18 cellular contexts compared by ENCODE assay signal in the genomic region with DNA sequence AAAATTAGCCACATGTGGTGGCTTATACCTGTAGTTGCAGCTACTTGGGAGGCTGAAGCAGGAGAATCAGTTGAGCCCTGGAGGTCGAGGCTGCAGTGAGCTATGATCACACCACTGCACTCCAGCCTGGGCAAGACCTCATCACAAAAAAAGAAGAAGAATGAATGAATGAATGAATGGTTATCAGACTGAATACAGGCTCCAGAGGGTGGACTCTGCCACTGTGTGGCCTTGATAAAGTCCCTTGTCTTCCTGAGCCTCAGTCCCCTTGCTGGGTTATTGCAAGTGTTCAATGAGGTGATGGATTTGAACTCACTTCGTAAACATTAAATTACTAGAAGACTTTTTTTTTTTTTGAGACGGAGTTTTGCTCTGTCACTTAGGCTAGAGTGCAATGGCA. TPM values are rescaled to one million over a fixed set of nuclear protein-coding genes. Genes with fewer than 3 reads are reported as not detected.
DNase-seq lines count a peak whose midpoint lies in the region; ATAC-seq and TF ChIP-seq lines count a peak whose summit lies in the region.
"Had no signal": no experiment of that assay in that cellular context is flagged by ENCODE, and none has a peak within 500 bp of the region (broad histone marks: within the 10 kb centered on the region; RNA-seq: fewer than 3 reads in every experiment).

No MANE protein-coding gene starts in this region.

- no peak overlapping the region for H3K4me3 ChIP-seq in CD4-positive, alpha-beta memory T cell (ENCODE audit: low read length in 2 of 2)
- H3K4me3 ChIP-seq: BLaER1 treated with 17β-estradiol and CSF1 and Interleukin-3, amounts not matched to agents 10 nM and 100 nM had no signal

- H3K27me3 Mint-ChIP-seq in activated CD8-positive, alpha-beta T cell treated with anti-CD3 and anti-CD28 coated beads for 36 hours, result no peaks in the 10 kb centered on the region
- H3K27me3 Mint-ChIP-seq in activated CD8-positive, alpha-beta T cell treated with anti-CD3 and anti-CD28 coated beads, Interleukin-2, amount 10 ng/mL, durations not matched to agents 7 days and 5 days (ENCODE audit: low read depth), result no peaks in the 10 kb centered on the region
- no peaks in the 10 kb centered on the region for H3K27me3 Mint-ChIP-seq in CD4-positive, alpha-beta memory T cell
- no peaks in the 10 kb centered on the region for H3K27me3 Mint-ChIP-seq in memory B cell
- H3K27me3 Mint-ChIP-seq: CD8-positive, alpha-beta memory T cell had no signal

- no peak overlapping the region for H3K4me3 Mint-ChIP-seq in activated CD8-positive, alpha-beta T cell treated with anti-CD3 and anti-CD28 coated beads for 36 hours
- H3K4me3 Mint-ChIP-seq in activated CD8-positive, alpha-beta T cell treated with anti-CD3 and anti-CD28 coated beads, Interleukin-2, amount 10 ng/mL, durations not matched to agents 7 days and 5 days, result no peak overlapping the region
- no peak overlapping the region for H3K4me3 Mint-ChIP-seq in CD4-positive, alpha-beta memory T cell
- no peak overlapping the region for H3K4me3 Mint-ChIP-seq in memory B cell
- no peak overlapping the region for H3K4me3 Mint-ChIP-seq in stimulated activated effector memory CD8-positive, alpha-beta T cell treated with anti-CD3 and anti-CD28 coated beads, Interleukin-12 subunit alpha, Interleukin-12 subunit beta, amount 100 ng/mL, for 72 hours
- H3K4me3 Mint-ChIP-seq: CD8-positive, alpha-beta memory T cell; HFFc6 had no signal

- no peak for DNase-seq in activated CD8-positive, alpha-beta T cell treated with anti-CD3 and anti-CD28 coated beads for 36 hours
- DNase-seq in activated CD8-positive, alpha-beta T cell treated with anti-CD3 and anti-CD28 coated beads, Interleukin-2, amount 10 ng/mL, durations not matched to agents 7 days and 5 days, result no peak
- no peak for DNase-seq in CD4-positive, alpha-beta memory T cell
- DNase-seq in memory B cell (ENCODE audit: low spot score in 2 of 2) (no peak), amygdala (lab: John Stamatoyannopoulos, UW) (no peak)
- no peak for DNase-seq in stimulated activated effector memory CD8-positive, alpha-beta T cell treated with anti-CD3 and anti-CD28 coated beads, Interleukin-12 subunit alpha, Interleukin-12 subunit beta, amount 100 ng/mL, for 72 hours (ENCODE audit: low spot score in 2 of 2)
- DNase-seq: ACHN; Caco-2; CD8-positive, alpha-beta memory T cell; DND-41; GDM1; HCEC 1CT; HFFc6 had no signal

- peaks cover 11% of the 10 kb centered on the region for H3K36me3 ChIP-seq in CD4-positive, alpha-beta memory T cell (ENCODE audit: insufficient read depth, low read length)

- H3K4me1 ChIP-seq in CD4-positive, alpha-beta memory T cell (ENCODE audit: insufficient read depth, low read length), result no peaks in the 10 kb centered on the region

- no peak for ATAC-seq in activated CD8-positive, alpha-beta T cell treated with anti-CD3 and anti-CD28 coated beads for 36 hours
- ATAC-seq in activated CD8-positive, alpha-beta T cell treated with anti-CD3 and anti-CD28 coated beads, Interleukin-2, amount 10 ng/mL, durations not matched to agents 7 days and 5 days, result no peak
- ATAC-seq in memory B cell (ENCODE audit: low read depth) (no peak), HG02571 (IDR thresholded peaks at IDR 0.05; ENCODE audit: unreplicated experiment) (no peak), GM19351 (IDR thresholded peaks at IDR 0.05; ENCODE audit: unreplicated experiment) (no peak)
- no peak for ATAC-seq in stimulated activated effector memory CD8-positive, alpha-beta T cell treated with anti-CD3 and anti-CD28 coated beads, Interleukin-12 subunit alpha, Interleukin-12 subunit beta, amount 100 ng/mL, for 72 hours

- no peak overlapping the region for H3K27ac ChIP-seq in CD4-positive, alpha-beta memory T cell (ENCODE audit: low read depth, low read length)
- H3K27ac ChIP-seq: BLaER1 treated with 17β-estradiol and CSF1 and Interleukin-3, amounts not matched to agents 10 nM and 100 nM had no signal

- peaks cover 6% of the 10 kb centered on the region for H3K36me3 Mint-ChIP-seq in activated CD8-positive, alpha-beta T cell treated with anti-CD3 and anti-CD28 coated beads for 36 hours (ENCODE audit: low read depth)
- peaks cover 2% of the 10 kb centered on the region for H3K36me3 Mint-ChIP-seq in activated CD8-positive, alpha-beta T cell treated with anti-CD3 and anti-CD28 coated beads, Interleukin-2, amount 10 ng/mL, durations not matched to agents 7 days and 5 days (ENCODE audit: low read depth)
- H3K36me3 Mint-ChIP-seq in CD4-positive, alpha-beta memory T cell, result peaks cover 34 to 49% of the 10 kb centered on the region in 2 donors
- peaks cover 20% of the 10 kb centered on the region for H3K36me3 Mint-ChIP-seq in memory B cell
- H3K36me3 Mint-ChIP-seq in stimulated activated effector memory CD8-positive, alpha-beta T cell treated with anti-CD3 and anti-CD28 coated beads, Interleukin-12 subunit alpha, Interleukin-12 subunit beta, amount 100 ng/mL, for 72 hours, result peaks cover 13% of the 10 kb centered on the region

- POLR2A ChIA-PET in activated CD8-positive, alpha-beta T cell treated with anti-CD3 and anti-CD28 coated beads for 36 hours (lab: Charles Lee), result interaction anchor here (0.7 to 1.8 kb wide), 3 partner anchors 9 to 22 kb away, joined by 3 to 5 read pairs (median 3); no protein-coding TSS in a partner anchor
- POLR2A ChIA-PET in activated CD8-positive, alpha-beta T cell treated with anti-CD3 and anti-CD28 coated beads, Interleukin-2, amount 10 ng/mL, durations not matched to agents 7 days and 5 days (lab: Charles Lee), result no interaction called here
- POLR2A ChIA-PET in CD4-positive, alpha-beta memory T cell (lab: Charles Lee; ENCODE audit: partially characterized antibody), result interaction anchor here (0.6 to 2.9 kb wide), 4 partner anchors 15 to 238 kb away, joined by 3 to 8 read pairs (median 4); a partner anchor contains a TSS

- no peaks in the 10 kb centered on the region for H3K9me3 ChIP-seq in CD4-positive, alpha-beta memory T cell (ENCODE audit: control insufficient read depth in 1 of 2, low read length in 2 of 2)
- H3K9me3 ChIP-seq: Caco-2 had no signal

- intact Hi-C loops in activated CD8-positive, alpha-beta T cell treated with anti-CD3 and anti-CD28 coated beads for 36 hours (cut with micrococcal nuclease), result loop anchor here (10.0 kb wide), 1 partner anchor 253 kb away; a partner anchor contains a TSS
- intact Hi-C loops in CD4-positive, alpha-beta memory T cell (cut with micrococcal nuclease), result no loop called here

- H3K27ac Mint-ChIP-seq in activated CD8-positive, alpha-beta T cell treated with anti-CD3 and anti-CD28 coated beads for 36 hours, result peak overlapping the region; percentile 46
- H3K27ac Mint-ChIP-seq in activated CD8-positive, alpha-beta T cell treated with anti-CD3 and anti-CD28 coated beads, Interleukin-2, amount 10 ng/mL, durations not matched to agents 7 days and 5 days, result no peak overlapping the region
- H3K27ac Mint-ChIP-seq in CD4-positive, alpha-beta memory T cell, result peak overlapping the region in 5 of 7 donors; percentile 7 to 78 (median 35)
- peak overlapping the region; percentile 28 for H3K27ac Mint-ChIP-seq in memory B cell
- H3K27ac Mint-ChIP-seq in stimulated activated effector memory CD8-positive, alpha-beta T cell treated with anti-CD3 and anti-CD28 coated beads, Interleukin-12 subunit alpha, Interleukin-12 subunit beta, amount 100 ng/mL, for 72 hours, result peak overlapping the region; percentile 95
- H3K27ac Mint-ChIP-seq: HFFc6 had no signal

- H3K27me3 ChIP-seq in CD4-positive, alpha-beta memory T cell (ENCODE audit: insufficient read depth, low read length), result no peaks in the 10 kb centered on the region
- H3K27me3 ChIP-seq: BLaER1 treated with 17β-estradiol and CSF1 and Interleukin-3, amounts not matched to agents 10 nM and 100 nM had no signal

- peaks cover 36% of the 10 kb centered on the region for H3K4me1 Mint-ChIP-seq in activated CD8-positive, alpha-beta T cell treated with anti-CD3 and anti-CD28 coated beads for 36 hours (ENCODE audit: low read depth)
- peaks cover 14% of the 10 kb centered on the region for H3K4me1 Mint-ChIP-seq in activated CD8-positive, alpha-beta T cell treated with anti-CD3 and anti-CD28 coated beads, Interleukin-2, amount 10 ng/mL, durations not matched to agents 7 days and 5 days (ENCODE audit: low read depth)
- peaks cover 7 to 14% (median 10%) of the 10 kb centered on the region in 4 donors for H3K4me1 Mint-ChIP-seq in CD4-positive, alpha-beta memory T cell
- H3K4me1 Mint-ChIP-seq in memory B cell, result peaks cover 27% of the 10 kb centered on the region
- H3K4me1 Mint-ChIP-seq in stimulated activated effector memory CD8-positive, alpha-beta T cell treated with anti-CD3 and anti-CD28 coated beads, Interleukin-12 subunit alpha, Interleukin-12 subunit beta, amount 100 ng/mL, for 72 hours, result peaks cover 36% of the 10 kb centered on the region

- no peaks in the 10 kb centered on the region for H3K9me3 Mint-ChIP-seq in activated CD8-positive, alpha-beta T cell treated with anti-CD3 and anti-CD28 coated beads for 36 hours
- no peaks in the 10 kb centered on the region for H3K9me3 Mint-ChIP-seq in activated CD8-positive, alpha-beta T cell treated with anti-CD3 and anti-CD28 coated beads, Interleukin-2, amount 10 ng/mL, durations not matched to agents 7 days and 5 days (ENCODE audit: insufficient read depth)
- peaks cover 0 to 2% (median 0%) of the 10 kb centered on the region in 8 donors for H3K9me3 Mint-ChIP-seq in CD4-positive, alpha-beta memory T cell
- no peaks in the 10 kb centered on the region for H3K9me3 Mint-ChIP-seq in memory B cell
- no peaks in the 10 kb centered on the region for H3K9me3 Mint-ChIP-seq in stimulated activated effector memory CD8-positive, alpha-beta T cell treated with anti-CD3 and anti-CD28 coated beads, Interleukin-12 subunit alpha, Interleukin-12 subunit beta, amount 100 ng/mL, for 72 hours
- H3K9me3 Mint-ChIP-seq: CD8-positive, alpha-beta memory T cell; HFFc6 had no signal

- CTCF ChIA-PET in activated CD8-positive, alpha-beta T cell treated with anti-CD3 and anti-CD28 coated beads for 36 hours (lab: Charles Lee), result interaction anchor here (1.2 kb wide), 1 partner anchor 8 kb away, joined by 3 read pairs; no protein-coding TSS in a partner anchor
- CTCF ChIA-PET in activated CD8-positive, alpha-beta T cell treated with anti-CD3 and anti-CD28 coated beads, Interleukin-2, amount 10 ng/mL, durations not matched to agents 7 days and 5 days (lab: Charles Lee), result interaction anchor here (2.8 to 3.9 kb wide), 2 partner anchors 23 to 104 kb away, joined by 8 to 16 read pairs; a partner anchor contains a TSS
- CTCF ChIA-PET in CD4-positive, alpha-beta memory T cell (lab: Charles Lee; ENCODE audit: partially characterized antibody), result no interaction called here

- no peak for TF ChIP-seq CTCF in activated CD8-positive, alpha-beta T cell treated with anti-CD3 and anti-CD28 coated beads for 36 hours (IDR thresholded peaks at IDR 0.05)

RNA-seq across cellular contexts. Expression of a gene that starts 24.7 kb away (rescaled TPM):
- 10 to 100 TPM; 14.6 to 16.2 TPM for total RNA-seq in activated CD8-positive, alpha-beta T cell treated with anti-CD3 and anti-CD28 coated beads for 36 hours
- total RNA-seq in activated CD8-positive, alpha-beta T cell treated with anti-CD3 and anti-CD28 coated beads, Interleukin-2, amount 10 ng/mL, durations not matched to agents 7 days and 5 days, result 1 to 10 TPM; 7.9 to 8.6 TPM
- 10 to 100 TPM; 64.8 to 75.6 TPM for total RNA-seq in CD4-positive, alpha-beta memory T cell
- 1 to 10 TPM; 3.2 to 8.4 TPM for polyA plus RNA-seq in CD4-positive, alpha-beta memory T cell
- total RNA-seq: A172, H4, HFFc6 had no signal

RNA-seq across cellular contexts. Expression of a gene that starts 40.4 kb away (rescaled TPM):
- total RNA-seq in activated CD8-positive, alpha-beta T cell treated with anti-CD3 and anti-CD28 coated beads for 36 hours, result 10 to 100 TPM; 16.3 to 17.6 TPM
- total RNA-seq in activated CD8-positive, alpha-beta T cell treated with anti-CD3 and anti-CD28 coated beads, Interleukin-2, amount 10 ng/mL, durations not matched to agents 7 days and 5 days, result 10 to 100 TPM; 16.5 to 17.0 TPM
- 1 to 10 TPM; 2.9 to 3.9 TPM for total RNA-seq in CD4-positive, alpha-beta memory T cell
- 1 to 10 TPM; 2.3 to 5.3 TPM for polyA plus RNA-seq in CD4-positive, alpha-beta memory T cell

RNA-seq across cellular contexts. Expression of a gene that starts 55.5 kb away (rescaled TPM):
- total RNA-seq in activated CD8-positive, alpha-beta T cell treated with anti-CD3 and anti-CD28 coated beads for 36 hours, result 10 to 100 TPM; 21.5 TPM
- 10 to 100 TPM; 10.0 to 10.4 TPM for total RNA-seq in activated CD8-positive, alpha-beta T cell treated with anti-CD3 and anti-CD28 coated beads, Interleukin-2, amount 10 ng/mL, durations not matched to agents 7 days and 5 days
- 10 to 100 TPM; 26.3 to 27.5 TPM for total RNA-seq in CD4-positive, alpha-beta memory T cell
- 10 to 100 TPM; 34.1 to 34.4 TPM for polyA plus RNA-seq in CD4-positive, alpha-beta memory T cell
- total RNA-seq: A172 had no signal
